In genomic region chr17:34246436-34246835, GRCh38 we compare ENCODE assay signal across 21 cellular contexts. TPM values are rescaled to one million over a fixed set of nuclear protein-coding genes. Genes with fewer than 3 reads are reported as not detected.
A peak's percentile ranks its signal among the peaks of the same experiment; 100 is the strongest.
DNase-seq lines count a peak whose midpoint lies in the region; ATAC-seq and TF ChIP-seq lines count a peak whose summit lies in the region.
"Had no signal": no experiment of that assay in that cellular context is flagged by ENCODE, and none has a peak within 500 bp of the region (broad histone marks: within the 10 kb centered on the region; RNA-seq: fewer than 3 reads in every experiment).

No MANE protein-coding gene starts in this region.

- H3K27ac Mint-ChIP-seq in effector memory CD8-positive, alpha-beta T cell = no peak overlapping the region

- intact Hi-C loops in Panc1 (cut with micrococcal nuclease; ENCODE audit: unreplicated experiment) = no loop called here

- no peak overlapping the region for H3K4me3 Mint-ChIP-seq in effector memory CD8-positive, alpha-beta T cell

- DNase-seq in HL-60 (ENCODE audit: low read depth in 1 of 2, low spot score in 1 of 2) (peak in 1 of 2 experiments; percentile 85), Panc1 (ENCODE audit: low read depth, low spot score) (no peak), pons (ENCODE audit: low spot score) (peak; percentile 73), GM19238 (ENCODE audit: insufficient read length, low spot score) (no peak), NCI-H146 treated with DMSO at 0.1 percent for 48 hours (lab: John Stamatoyannopoulos, UW; ENCODE audit: unreplicated experiment) (no peak), H7 (no peak), DMS114 treated with DMSO at 0.1 percent for 48 hours (lab: John Stamatoyannopoulos, UW; ENCODE audit: unreplicated experiment) (no peak)
- DNase-seq in effector memory CD8-positive, alpha-beta T cell = no peak
- DNase-seq: adrenal gland; effector memory CD4-positive, alpha-beta T cell; MG63; NCI-H2081 treated with DMSO at 0.1 percent for 48 hours; NCI-H524; stimulated activated CD4-positive, alpha-beta T cell treated with anti-CD3 and anti-CD28 coated beads, Interleukin-4, amount 100 ng/mL, for 1 hour had no signal

- no peaks in the 10 kb centered on the region for H3K36me3 ChIP-seq in Panc1 (ENCODE audit: control insufficient read depth, insufficient read depth, low read length)
- no peaks in the 10 kb centered on the region for H3K36me3 ChIP-seq in H7 (replicated peaks; ENCODE audit: control insufficient read depth, insufficient read depth, low read length)
- H3K36me3 ChIP-seq: adrenal gland, cardiac muscle cell, MG63, suprapubic skin had no signal

- H3K27me3 Mint-ChIP-seq in effector memory CD8-positive, alpha-beta T cell = peaks cover 10 to 25% of the 10 kb centered on the region in 2 donors

- H3K9me3 ChIP-seq in Panc1 (ENCODE audit: control insufficient read depth, insufficient read depth, low read depth, low read length) = no peaks in the 10 kb centered on the region
- H3K9me3 ChIP-seq: adrenal gland, MG63, suprapubic skin had no signal

- H3K4me1 ChIP-seq in Panc1 (ENCODE audit: control insufficient read depth, insufficient read depth, low read length) = peaks cover 36% of the 10 kb centered on the region

- CTCF ChIA-PET in Panc1 (lab: Charles Lee) = no interaction called here

- no peak overlapping the region for H3K4me3 ChIP-seq in HL-60 (replicated peaks; ENCODE audit: insufficient read depth, low read length)
- no peak overlapping the region for H3K4me3 ChIP-seq in Panc1 (ENCODE audit: low read depth in 2 of 2, low read length in 2 of 2)
- H3K4me3 ChIP-seq in H7 (ENCODE audit: insufficient read depth, low read depth, low read length) = no peak overlapping the region
- H3K4me3 ChIP-seq: adrenal gland, cardiac muscle cell, hepatocyte, MG63, suprapubic skin had no signal

- POLR2A ChIA-PET in Panc1 (lab: Charles Lee) = no interaction called here

- BruUV-seq in Panc1 (replicated peaks; lab: Mats Ljungman, UMichigan) = no TSS peak

- H3K36me3 Mint-ChIP-seq in effector memory CD8-positive, alpha-beta T cell (ENCODE audit: insufficient read depth) = no peaks in the 10 kb centered on the region

- H3K27ac ChIP-seq in HL-60 (replicated peaks) (peak overlapping the region; percentile 84), Panc1 (ENCODE audit: low read length) (peak overlapping the region; percentile 98; the same call in 1 of the 2 replicates)
- H3K27ac ChIP-seq: cardiac muscle cell, hepatocyte, suprapubic skin had no signal

- no peaks in the 10 kb centered on the region for H3K4me1 Mint-ChIP-seq in effector memory CD8-positive, alpha-beta T cell (ENCODE audit: low read depth in 2 of 2)

- in situ Hi-C loops in Panc1 (cut with HindIII; ENCODE audit: low pct_unique_long_range_greater_than_20kb, low sequenced_read_pairs) = no loop called here

- no peak for ATAC-seq in Panc1
- ATAC-seq in effector memory CD8-positive, alpha-beta T cell (replicated peaks) = peak; percentile 16
- ATAC-seq: SK-N-SH treated with all-trans-retinoic acid at 6 μM for 48 hours had no signal

- no peak for TF ChIP-seq CTCF in HL-60 (IDR thresholded peaks at IDR 0.05; ENCODE audit: insufficient read depth, low read length)
- no peak for TF ChIP-seq CTCF in Panc1 (IDR thresholded peaks at IDR 0.05)

- no peaks in the 10 kb centered on the region for H3K9me3 Mint-ChIP-seq in effector memory CD8-positive, alpha-beta T cell

- no peaks in the 10 kb centered on the region for H3K27me3 ChIP-seq in HL-60 (ENCODE audit: insufficient read depth, poor library complexity, severe bottlenecking)
- H3K27me3 ChIP-seq in Panc1 (ENCODE audit: control insufficient read depth, insufficient read depth, low read length) = no peaks in the 10 kb centered on the region
- H3K27me3 ChIP-seq in H7 (ENCODE audit: control insufficient read depth, insufficient read depth, low read length) = no peaks in the 10 kb centered on the region
- H3K27me3 ChIP-seq: adrenal gland, cardiac muscle cell, hepatocyte, MG63, suprapubic skin had no signal

RNA-seq across cellular contexts. Expression of gene CCL2, which starts 8.6 kb away (rescaled TPM):
- total RNA-seq in Panc1 (2021; ENCODE audit: unreplicated experiment) = 513 TPM
- 230 TPM for polyA plus RNA-seq in Panc1 (2012; ENCODE audit: insufficient read length)
- 15.8 and 48.7 TPM in 2 replicates for total RNA-seq in H7 (2014; rRNA removed; shearing (Covaris generic))
- total RNA-seq: activated CD8-positive, alpha-beta memory T cell treated with anti-CD3 and anti-CD28 coated beads for 36 hours had no signal

RNA-seq across cellular contexts. Expression of gene CCL7, which starts 23.6 kb away (rescaled TPM):
- 0.31 TPM for total RNA-seq in Panc1 (2021; ENCODE audit: unreplicated experiment)
- polyA plus RNA-seq in Panc1 (2012; ENCODE audit: insufficient read length) = not detected
- not detected in 2 replicates for total RNA-seq in H7 (2014; rRNA removed; shearing (Covaris generic))
- total RNA-seq: activated CD8-positive, alpha-beta memory T cell treated with anti-CD3 and anti-CD28 coated beads for 36 hours; cardiac muscle cell; hepatocyte had no signal
- polyA plus RNA-seq: cardiac muscle cell, keratinocyte had no signal

RNA-seq across cellular contexts. Expression of gene CCL11, which starts 39.1 kb away (rescaled TPM):
- total RNA-seq in Panc1 (2021; ENCODE audit: unreplicated experiment) = not detected
- polyA plus RNA-seq in Panc1 (2012; ENCODE audit: insufficient read length) = not detected
- total RNA-seq in H7 (2014; rRNA removed; shearing (Covaris generic)) = not detected in 2 replicates
- total RNA-seq: activated CD8-positive, alpha-beta memory T cell treated with anti-CD3 and anti-CD28 coated beads for 36 hours; cardiac muscle cell; Daoy; hepatocyte; suprapubic skin had no signal
- polyA plus RNA-seq: cardiac muscle cell, keratinocyte had no signal

Comparison
In these comparisons a context has a peak if more than half of its experiments do, and no peak if none do; other contexts are left out.
1. RNA of gene CCL2, which starts 8.6 kb away (total RNA-seq): 513 TPM in Panc1 (single experiment); 15.8 to 48.7 TPM in H7; every median in the first group is over 10 times any median in the second.